In genomic region chr20:53282217-53282955, GRCh38 we compare ENCODE assay signal across 34 cellular contexts.
"Had no signal": no experiment of that assay in that cellular context is flagged by ENCODE, and none has a peak within 500 bp of the region (broad histone marks: within the 10 kb centered on the region; RNA-seq: fewer than 3 reads in every experiment).

No MANE protein-coding gene starts in this region.

- H3K4me3 ChIP-seq: ascending aorta, cardiac muscle cell, colonic mucosa, gastrocnemius medialis, pancreas, psoas muscle, smooth muscle cell, suprapubic skin, tibial artery, upper lobe of right lung had no signal

- H3K9me3 Mint-ChIP-seq: activated naive CD4-positive, alpha-beta T cell treated with anti-CD3 and anti-CD28 coated beads, Interleukin-2, amount 10 ng/mL, durations not matched to agents 7 days and 5 days; activated naive CD8-positive, alpha-beta T cell treated with anti-CD3 and anti-CD28 coated beads, Interleukin-2, amount 10 ng/mL, durations not matched to agents 7 days and 5 days; activated T-helper 1 cell treated with anti-CD3 and anti-CD28 coated beads, Interleukin-12 subunit alpha, Interleukin-12 subunit beta, Interleukin-2, Interleukin-4 antibody, amounts not matched to agents 30 ng/mL and 10 ng/mL and 1 ng/mL, durations not matched to agents 14 hours and 24 hours and 36 hours; stimulated activated naive B cell treated with anti-CD40 and anti-IgM and Interleukin-4, amounts not matched to agents 10 μg/mL and 1 μg/mL and 100 μg/mL, for 72 hours; T-helper 2 cell treated with Interferon-gamma antibody and Interleukin-4, amounts not matched to agents 5 μg/mL and 100 μg/mL, for 36 hours had no signal

- H3K36me3 ChIP-seq: ascending aorta, cardiac muscle cell, colonic mucosa, gastrocnemius medialis, pancreas, suprapubic skin, tibial artery, upper lobe of right lung had no signal

- H3K27me3 Mint-ChIP-seq: activated naive CD4-positive, alpha-beta T cell treated with anti-CD3 and anti-CD28 coated beads, Interleukin-2, amount 10 ng/mL, durations not matched to agents 7 days and 5 days had no signal

- H3K27ac ChIP-seq: ascending aorta, cardiac muscle cell, colonic mucosa, gastrocnemius medialis, pancreas, psoas muscle, suprapubic skin, tibial artery, upper lobe of right lung had no signal

- H3K27me3 ChIP-seq: ascending aorta, cardiac muscle cell, colonic mucosa, gastrocnemius medialis, pancreas, suprapubic skin, tibial artery, upper lobe of right lung had no signal

- H3K4me2 ChIP-seq: smooth muscle cell had no signal

- ATAC-seq: gastrocnemius medialis; left ventricle myocardium superior; naive thymus-derived CD4-positive, alpha-beta T cell; pancreas; psoas muscle; stimulated activated naive B cell treated with anti-CD40 and anti-IgM and Interleukin-4, amounts not matched to agents 10 μg/mL and 1 μg/mL and 100 μg/mL, for 72 hours; upper lobe of right lung had no signal

- H3K4me3 Mint-ChIP-seq: activated naive CD4-positive, alpha-beta T cell treated with anti-CD3 and anti-CD28 coated beads, Interleukin-2, amount 10 ng/mL, durations not matched to agents 7 days and 5 days; activated naive CD8-positive, alpha-beta T cell treated with anti-CD3 and anti-CD28 coated beads, Interleukin-2, amount 10 ng/mL, durations not matched to agents 7 days and 5 days; activated T-helper 1 cell treated with anti-CD3 and anti-CD28 coated beads, Interleukin-12 subunit alpha, Interleukin-12 subunit beta, Interleukin-2, Interleukin-4 antibody, amounts not matched to agents 30 ng/mL and 10 ng/mL and 1 ng/mL, durations not matched to agents 14 hours and 24 hours and 36 hours; brain; naive thymus-derived CD4-positive, alpha-beta T cell; stimulated activated naive B cell treated with anti-CD40 and anti-IgM and Interleukin-4, amounts not matched to agents 10 μg/mL and 1 μg/mL and 100 μg/mL, for 72 hours; T-helper 2 cell treated with Interferon-gamma antibody and Interleukin-4, amounts not matched to agents 5 μg/mL and 100 μg/mL, for 36 hours had no signal

- DNase-seq: activated CD4-positive, alpha-beta T cell treated with anti-CD3 and anti-CD28 coated beads for 4 hours; activated CD4-positive, alpha-beta T cell treated with anti-CD3 and anti-CD28 coated beads, Interleukin-2, amount 50 U/mL, for 4 hours; activated CD4-positive, CD25-positive, alpha-beta regulatory T cell; activated CD8-positive, alpha-beta memory T cell treated with anti-CD3 and anti-CD28 coated beads for 24 hours; activated effector memory CD4-positive, alpha-beta T cell treated with anti-CD3 and anti-CD28 coated beads, Interleukin-2, amount 50 U/mL, for 16 hours; activated naive CD4-positive, alpha-beta T cell treated with anti-CD3 and anti-CD28 coated beads, Interleukin-2, amount 10 ng/mL, durations not matched to agents 7 days and 5 days; activated naive CD8-positive, alpha-beta T cell treated with anti-CD3 and anti-CD28 coated beads, Interleukin-2, amount 10 ng/mL, durations not matched to agents 7 days and 5 days; activated T-cell treated with anti-CD3 and anti-CD28 coated beads, Interleukin-2, amount 50 U/mL, for 1 hour; cerebellar nuclear complex; colonic mucosa; effector CD8-positive, alpha-beta T cell; gastrocnemius medialis; glutamatergic neuron; islet precursor cell; left ventricle myocardium superior; mammary epithelial cell; midbrain; naive thymus-derived CD4-positive, alpha-beta T cell; nucleus accumbens; pancreas; psoas muscle; stimulated activated CD4-positive, alpha-beta T cell treated with anti-CD3 and anti-CD28 coated beads, Interleukin-1b, Interleukin-23, amount 100 ng/mL, for 48 hours; stimulated activated CD4-positive, alpha-beta T cell treated with anti-CD3 and anti-CD28 coated beads, Interleukin-4, amount 100 ng/mL, for 4 hours; stimulated activated naive B cell treated with anti-CD40 and anti-IgM and Interleukin-4, amounts not matched to agents 10 μg/mL and 1 μg/mL and 100 μg/mL, for 72 hours; T-helper 1 cell; tibial artery; upper lobe of right lung had no signal

- H3K4me1 Mint-ChIP-seq: activated naive CD4-positive, alpha-beta T cell treated with anti-CD3 and anti-CD28 coated beads, Interleukin-2, amount 10 ng/mL, durations not matched to agents 7 days and 5 days; activated naive CD8-positive, alpha-beta T cell treated with anti-CD3 and anti-CD28 coated beads, Interleukin-2, amount 10 ng/mL, durations not matched to agents 7 days and 5 days; stimulated activated naive B cell treated with anti-CD40 and anti-IgM and Interleukin-4, amounts not matched to agents 10 μg/mL and 1 μg/mL and 100 μg/mL, for 72 hours had no signal

- H3K27ac Mint-ChIP-seq: activated naive CD4-positive, alpha-beta T cell treated with anti-CD3 and anti-CD28 coated beads, Interleukin-2, amount 10 ng/mL, durations not matched to agents 7 days and 5 days; activated naive CD8-positive, alpha-beta T cell treated with anti-CD3 and anti-CD28 coated beads, Interleukin-2, amount 10 ng/mL, durations not matched to agents 7 days and 5 days; activated T-helper 1 cell treated with anti-CD3 and anti-CD28 coated beads, Interleukin-12 subunit alpha, Interleukin-12 subunit beta, Interleukin-2, Interleukin-4 antibody, amounts not matched to agents 30 ng/mL and 10 ng/mL and 1 ng/mL, durations not matched to agents 14 hours and 24 hours and 36 hours; naive thymus-derived CD4-positive, alpha-beta T cell; stimulated activated naive B cell treated with anti-CD40 and anti-IgM and Interleukin-4, amounts not matched to agents 10 μg/mL and 1 μg/mL and 100 μg/mL, for 72 hours; T-helper 2 cell treated with Interferon-gamma antibody and Interleukin-4, amounts not matched to agents 5 μg/mL and 100 μg/mL, for 36 hours had no signal

- H3K9me3 ChIP-seq: ascending aorta, colonic mucosa, gastrocnemius medialis, pancreas, psoas muscle, suprapubic skin, tibial artery, upper lobe of right lung had no signal

- H3K4me1 ChIP-seq: ascending aorta, colonic mucosa, gastrocnemius medialis, pancreas, psoas muscle, suprapubic skin, tibial artery, upper lobe of right lung had no signal

- FAIRE-seq: pancreas had no signal

- H3K36me3 Mint-ChIP-seq: activated naive CD4-positive, alpha-beta T cell treated with anti-CD3 and anti-CD28 coated beads, Interleukin-2, amount 10 ng/mL, durations not matched to agents 7 days and 5 days; activated naive CD8-positive, alpha-beta T cell treated with anti-CD3 and anti-CD28 coated beads, Interleukin-2, amount 10 ng/mL, durations not matched to agents 7 days and 5 days; brain; stimulated activated naive B cell treated with anti-CD40 and anti-IgM and Interleukin-4, amounts not matched to agents 10 μg/mL and 1 μg/mL and 100 μg/mL, for 72 hours had no signal
